In the genomic region with DNA sequence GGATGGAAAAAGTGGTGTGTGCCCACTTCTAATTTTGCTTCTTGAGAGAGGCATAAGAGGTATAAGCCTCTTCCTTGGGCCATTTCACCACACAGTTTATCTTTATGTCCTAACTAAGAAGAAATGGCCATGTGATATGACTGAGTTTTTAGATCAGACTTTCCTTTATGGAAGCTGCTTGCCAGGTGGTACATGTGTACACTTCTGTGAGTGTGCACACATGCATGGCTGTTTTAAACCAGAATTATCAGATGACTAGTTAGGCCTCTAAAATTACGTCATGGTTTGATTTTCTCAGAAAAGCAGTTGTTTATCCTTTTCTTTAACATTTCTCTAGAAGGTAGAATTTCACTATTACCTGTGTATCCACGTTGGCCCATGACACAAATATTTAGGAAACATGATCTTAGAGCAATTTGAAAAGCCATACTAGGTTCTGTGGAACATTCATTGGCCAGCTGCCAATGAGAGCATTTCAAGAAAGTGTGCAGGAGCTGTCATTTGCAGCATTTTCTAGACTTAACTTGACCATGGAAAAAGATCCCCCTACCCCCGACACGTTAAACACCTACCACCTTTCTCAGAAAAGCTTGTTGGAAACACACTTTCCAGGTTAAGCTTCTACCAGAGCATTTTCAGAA, we compare ENCODE assay signal across 15 cellular contexts.
"Had no signal": no experiment of that assay in that cellular context is flagged by ENCODE, and none has a peak within 500 bp of the region (broad histone marks: within the 10 kb centered on the region; RNA-seq: fewer than 3 reads in every experiment).

No MANE protein-coding gene starts in this region.

- H3K27me3 ChIP-seq: esophagus muscularis mucosa, left lung, neural progenitor cell, right lobe of liver, upper lobe of right lung had no signal

- H3K9me3 Mint-ChIP-seq: naive B cell; neural progenitor cell; stimulated activated naive CD8-positive, alpha-beta T cell treated with anti-CD3 and anti-CD28 coated beads, Interleukin-15, amount 100 ng/mL, for 72 hours; T-helper 2 cell treated with Interferon-gamma antibody and Interleukin-4, amounts not matched to agents 5 μg/mL and 100 μg/mL, for 36 hours had no signal

- H3K9ac ChIP-seq: neural progenitor cell had no signal

- H3K4me3 ChIP-seq: coronary artery, esophagus muscularis mucosa, left lung, neural progenitor cell, right lobe of liver, upper lobe of right lung had no signal

- H3K4me1 ChIP-seq: left lung, neural progenitor cell, right lobe of liver, upper lobe of right lung had no signal

- H3K27me3 Mint-ChIP-seq: naive B cell; stimulated activated naive CD8-positive, alpha-beta T cell treated with anti-CD3 and anti-CD28 coated beads, Interleukin-15, amount 100 ng/mL, for 72 hours had no signal

- H3K4me1 Mint-ChIP-seq: neural progenitor cell had no signal

- H3K27ac ChIP-seq: coronary artery, esophagus muscularis mucosa, left lung, neural progenitor cell, right lobe of liver, upper lobe of right lung had no signal

- DNase-seq: activated CD4-positive, alpha-beta T cell treated with anti-CD3 and anti-CD28 coated beads, Interleukin-2, amount 50 U/mL, for 4 hours; activated naive CD4-positive, alpha-beta T cell; central memory CD4-positive, alpha-beta T cell; effector CD4-positive, alpha-beta T cell; hippocampal formation; kidney; left lung; naive B cell; right lobe of liver; stimulated activated naive CD8-positive, alpha-beta T cell treated with anti-CD3 and anti-CD28 coated beads, Interleukin-15, amount 100 ng/mL, for 72 hours; upper lobe of right lung had no signal

- H3K27ac Mint-ChIP-seq: neural progenitor cell; T-helper 2 cell treated with Interferon-gamma antibody and Interleukin-4, amounts not matched to agents 5 μg/mL and 100 μg/mL, for 36 hours had no signal

- H3K4me3 Mint-ChIP-seq: naive B cell; neural progenitor cell; stimulated activated naive CD8-positive, alpha-beta T cell treated with anti-CD3 and anti-CD28 coated beads, Interleukin-15, amount 100 ng/mL, for 72 hours; T-helper 2 cell treated with Interferon-gamma antibody and Interleukin-4, amounts not matched to agents 5 μg/mL and 100 μg/mL, for 36 hours had no signal

- H3K9me3 ChIP-seq: esophagus muscularis mucosa, left lung, right lobe of liver, upper lobe of right lung had no signal
